In genomic region chr2:196927318-196928225, GRCh38 we compare ENCODE assay signal across 8 cellular contexts.
DNase-seq lines count a peak whose midpoint lies in the region; ATAC-seq and TF ChIP-seq lines count a peak whose summit lies in the region.

No MANE protein-coding gene starts in this region.

- H3K27ac Mint-ChIP-seq in activated naive CD8-positive, alpha-beta T cell treated with anti-CD3 and anti-CD28 coated beads, Interleukin-2, amount 50 U/mL, for 24 hours = peak overlapping the region; percentile 97

- no peaks in the 10 kb centered on the region for H3K9me2 ChIP-seq in DOHH2 (replicated peaks; ENCODE audit: control insufficient read depth, low read length)

- no peaks in the 10 kb centered on the region for H4K20me1 ChIP-seq in DOHH2 (ENCODE audit: control insufficient read depth, insufficient read depth, low read depth, low read length)

- POLR2A ChIA-PET in RWPE1 (lab: Yijun Ruan, JAX; ENCODE audit: low non-redundant PET) = interaction anchor here (0.7 kb wide), 1 partner anchor 49 kb away, joined by 3 read pairs; no protein-coding TSS in a partner anchor

- H3K79me2 ChIP-seq in DOHH2 (ENCODE audit: control insufficient read depth, low read length) = peaks cover 29% of the 10 kb centered on the region

- peak; percentile 2 for ATAC-seq in HG03066 (IDR thresholded peaks at IDR 0.05; ENCODE audit: low read depth, unreplicated experiment)
- peak; percentile 44 for ATAC-seq in activated naive CD8-positive, alpha-beta T cell treated with anti-CD3 and anti-CD28 coated beads, Interleukin-2, amount 50 U/mL, for 24 hours
- no peak for ATAC-seq in GM19035 (IDR thresholded peaks at IDR 0.05; ENCODE audit: unreplicated experiment)
- no peak for ATAC-seq in HG02678 (IDR thresholded peaks at IDR 0.05; ENCODE audit: unreplicated experiment)

- peak overlapping the region; percentile 99 for H3K4me3 Mint-ChIP-seq in activated naive CD8-positive, alpha-beta T cell treated with anti-CD3 and anti-CD28 coated beads, Interleukin-2, amount 50 U/mL, for 24 hours

- H3K27ac ChIP-seq in DOHH2 (ENCODE audit: low read depth, low read length) (no peak overlapping the region), RWPE1 (peak overlapping the region; percentile 96)

- CTCF ChIA-PET in RWPE1 (lab: Yijun Ruan, JAX) = interaction anchor here (0.5 kb wide), 1 partner anchor 84 kb away, joined by 8 read pairs; no protein-coding TSS in a partner anchor

- DNase-seq in RWPE1 (ENCODE audit: low spot score) (peak; percentile 20), skeletal muscle cell (ENCODE audit: low read depth) (peak; percentile 80)
- DNase-seq in activated naive CD8-positive, alpha-beta T cell treated with anti-CD3 and anti-CD28 coated beads, Interleukin-2, amount 50 U/mL, for 24 hours = peak; percentile 26

- peaks cover 11% of the 10 kb centered on the region for H3K27me3 ChIP-seq in DOHH2 (ENCODE audit: control insufficient read depth, low read length)

- peaks cover 2% of the 10 kb centered on the region for H3K27me3 Mint-ChIP-seq in activated naive CD8-positive, alpha-beta T cell treated with anti-CD3 and anti-CD28 coated beads, Interleukin-2, amount 50 U/mL, for 24 hours

- no peaks in the 10 kb centered on the region for H3K9me3 Mint-ChIP-seq in activated naive CD8-positive, alpha-beta T cell treated with anti-CD3 and anti-CD28 coated beads, Interleukin-2, amount 50 U/mL, for 24 hours

- H3K9me3 ChIP-seq in DOHH2 (ENCODE audit: control insufficient read depth, insufficient read depth, low read length) = no peaks in the 10 kb centered on the region

- H3K36me3 Mint-ChIP-seq in activated naive CD8-positive, alpha-beta T cell treated with anti-CD3 and anti-CD28 coated beads, Interleukin-2, amount 50 U/mL, for 24 hours (ENCODE audit: low read depth) = peaks cover 3% of the 10 kb centered on the region

- H3K4me3 ChIP-seq in DOHH2 (ENCODE audit: low read length) (peak overlapping the region; percentile 97), iPS-11a (ENCODE audit: low read depth, low read length) (peak overlapping the region; percentile 83), skeletal muscle cell (ENCODE audit: low read depth, low read length) (peak overlapping the region; percentile 98)

- peak overlapping the region; percentile 97 for H3K4me2 ChIP-seq in DOHH2 (ENCODE audit: low read length)

- peaks cover 37% of the 10 kb centered on the region for H3K4me1 Mint-ChIP-seq in activated naive CD8-positive, alpha-beta T cell treated with anti-CD3 and anti-CD28 coated beads, Interleukin-2, amount 50 U/mL, for 24 hours

- no peaks in the 10 kb centered on the region for H3K36me3 ChIP-seq in DOHH2 (ENCODE audit: control insufficient read depth, low read length)

- peaks cover 30% of the 10 kb centered on the region for H3K4me1 ChIP-seq in DOHH2 (ENCODE audit: control insufficient read depth, low read length)

- H3F3A ChIP-seq in DOHH2 (ENCODE audit: control insufficient read depth, insufficient read depth) = no peaks in the 10 kb centered on the region

- no peak for TF ChIP-seq CTCF in DOHH2 (IDR thresholded peaks at IDR 0.05; ENCODE audit: low read depth, low read length, poor library complexity, severe bottlenecking)
- no peak for TF ChIP-seq CTCF in RWPE1 (conservative IDR thresholded peaks at IDR 0.05; ENCODE audit: low read depth)

Comparison
In these comparisons a context has a peak if more than half of its experiments do, and no peak if none do; other contexts are left out.
1. ATAC-seq: peak in HG03066 (single experiment) and activated naive CD8-positive, alpha-beta T cell treated with anti-CD3 and anti-CD28 coated beads, Interleukin-2, amount 50 U/mL, for 24 hours (single experiment); none in GM19035 (single experiment) and HG02678 (single experiment).
2. DNase-seq: peak in every context shown above with its lines; median percentile 80 in skeletal muscle cell; 26 in activated naive CD8-positive, alpha-beta T cell treated with anti-CD3 and anti-CD28 coated beads, Interleukin-2, amount 50 U/mL, for 24 hours; 20 in RWPE1.
3. Peak in every context shown above with its lines, with median percentiles within 50 percentile points of each other: H3K4me3 ChIP-seq.